ENCODE assay signal across 25 cellular contexts in the genomic region with DNA sequence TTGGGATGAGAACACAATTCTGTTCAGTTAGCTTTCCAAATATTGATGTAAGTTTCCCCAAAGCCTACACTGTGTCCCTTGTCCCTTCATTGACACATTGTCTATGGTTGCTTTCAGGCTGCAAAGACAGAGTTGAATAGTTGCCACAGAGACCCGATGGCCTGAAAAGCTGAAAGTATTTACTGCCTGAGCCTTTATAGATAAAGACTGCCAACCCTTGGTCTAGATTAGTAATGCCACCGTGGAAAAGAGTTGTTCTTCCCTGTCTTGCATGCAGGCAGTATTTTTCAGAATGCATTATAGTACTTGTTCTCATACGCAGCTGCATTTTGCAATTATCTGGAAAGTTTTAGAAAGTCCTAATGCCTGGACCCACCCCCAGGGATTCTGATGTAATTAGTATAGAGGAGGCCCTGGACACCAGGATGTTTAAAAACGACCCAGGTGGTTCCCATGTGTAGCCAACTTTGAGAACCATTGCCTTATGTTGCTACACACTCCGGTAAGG.
A peak's percentile ranks its signal among the peaks of the same experiment; 100 is the strongest.
DNase-seq lines count a peak whose midpoint lies in the region; ATAC-seq and TF ChIP-seq lines count a peak whose summit lies in the region.
"Had no signal": no experiment of that assay in that cellular context is flagged by ENCODE, and none has a peak within 500 bp of the region (broad histone marks: within the 10 kb centered on the region; RNA-seq: fewer than 3 reads in every experiment).

No MANE protein-coding gene starts in this region.

- peak; percentile 2 for TF ChIP-seq CTCF in RWPE2 (IDR thresholded peaks at IDR 0.05; ENCODE audit: poor library complexity, severe bottlenecking)

- H3K4me1 ChIP-seq in RWPE2 (ENCODE audit: insufficient read depth, poor library complexity, severe bottlenecking) = no peaks in the 10 kb centered on the region
- H3K4me1 ChIP-seq: body of pancreas, colonic mucosa, foreskin keratinocyte, Peyer's patch, prostate gland had no signal

- H3K4me3 ChIP-seq in RWPE2 (ENCODE audit: severe bottlenecking) = no peak overlapping the region
- H3K4me3 ChIP-seq: body of pancreas, colonic mucosa, Peyer's patch, prostate gland had no signal

- no peaks in the 10 kb centered on the region for H3K36me3 ChIP-seq in RWPE2 (ENCODE audit: low read depth)
- H3K36me3 ChIP-seq: colonic mucosa, Peyer's patch, prostate gland had no signal

- H3K9me3 ChIP-seq in RWPE2 (ENCODE audit: severe bottlenecking) = no peaks in the 10 kb centered on the region
- H3K9me3 ChIP-seq: body of pancreas, colonic mucosa, Peyer's patch, prostate gland had no signal

- peak; percentile 28 for DNase-seq in NCI-H82 (lab: John Stamatoyannopoulos, UW)
- no peak for DNase-seq in NCI-H82 treated with DMSO at 0.1 percent for 48 hours (lab: John Stamatoyannopoulos, UW; ENCODE audit: unreplicated experiment)
- DNase-seq in RWPE2 (ENCODE audit: low spot score) = no peak
- peak; percentile 24 for DNase-seq in globus pallidus (ENCODE audit: low spot score)
- no peak for DNase-seq in AG08395 (ENCODE audit: low spot score)
- DNase-seq in middle frontal gyrus (ENCODE audit: extremely low spot score, low spot score) = no peak
- DNase-seq in effector CD4-positive, alpha-beta T cell = no peak
- DNase-seq: ACHN; activated CD4-positive, alpha-beta T cell treated with anti-CD3 and anti-CD28 coated beads for 1 hour; activated CD8-positive, alpha-beta memory T cell treated with anti-CD3 and anti-CD28 coated beads for 24 hours; body of pancreas; CD4-positive, alpha-beta T cell; colonic mucosa; DMS79 treated with DMSO at 0.1 percent for 48 hours; foreskin keratinocyte; Karpas-422; mesenchymal stem cell; NCI-H1105; NCI-H526 treated with DMSO at 0.1 percent for 48 hours; Peyer's patch; stimulated activated CD4-positive, alpha-beta T cell treated with anti-CD3 and anti-CD28 coated beads, Interleukin-4, amount 100 ng/mL, for 4 hours; T-helper 9 cell had no signal

- ATAC-seq in RWPE2 (ENCODE audit: low read depth) = no peak
- ATAC-seq in HG03457 (IDR thresholded peaks at IDR 0.05; ENCODE audit: unreplicated experiment) = no peak
- ATAC-seq: body of pancreas; foreskin keratinocyte; natural killer cell treated with Interleukin-12 subunit alpha and Interleukin-12 subunit beta and Interleukin-15 and Interleukin-18, amount 100 ng/mL, for 72 hours had no signal

- no peaks in the 10 kb centered on the region for H3K27me3 ChIP-seq in RWPE2 (ENCODE audit: insufficient read depth, poor library complexity, severe bottlenecking)
- H3K27me3 ChIP-seq: body of pancreas, colonic mucosa, foreskin keratinocyte, Peyer's patch had no signal

- no peak overlapping the region for H3K27ac ChIP-seq in RWPE2 (ENCODE audit: poor library complexity, severe bottlenecking)
- H3K27ac ChIP-seq: body of pancreas, colonic mucosa, foreskin keratinocyte, Peyer's patch, prostate gland had no signal

Comparison
In these comparisons a context has a peak if more than half of its experiments do, and no peak if none do; other contexts are left out.
1. DNase-seq: peak in NCI-H82 (single experiment) and globus pallidus (single experiment); none in NCI-H82 treated with DMSO at 0.1 percent for 48 hours (single experiment), RWPE2 (single experiment), AG08395 (single experiment), middle frontal gyrus (single experiment) and effector CD4-positive, alpha-beta T cell (single experiment).